ENCODE assay signal across 29 cellular contexts in the genomic region with DNA sequence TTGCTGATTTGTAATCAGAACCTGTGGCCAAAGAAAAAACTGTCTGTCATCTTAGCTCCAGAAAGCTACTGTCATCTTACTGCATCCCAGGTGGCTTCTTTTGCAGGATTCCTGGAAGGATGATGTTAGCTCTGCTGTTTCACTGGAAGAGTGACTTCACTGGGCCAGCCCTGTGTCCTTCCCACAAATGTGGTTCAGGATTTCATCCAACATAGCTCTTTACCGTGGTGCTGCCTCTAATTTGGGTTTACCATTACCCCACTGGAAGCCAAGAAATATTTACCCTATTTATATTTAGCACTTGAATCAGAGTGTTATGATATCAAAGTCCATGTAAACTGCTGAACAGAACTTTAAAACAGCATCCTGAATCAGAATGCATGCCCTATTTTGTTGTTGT.
"Had no signal": no experiment of that assay in that cellular context is flagged by ENCODE, and none has a peak within 500 bp of the region (broad histone marks: within the 10 kb centered on the region; RNA-seq: fewer than 3 reads in every experiment).

No MANE protein-coding gene starts in this region.

- ATAC-seq: activated CD8-positive, alpha-beta memory T cell treated with anti-CD3 and anti-CD28 coated beads, Interleukin-2, amount 10 ng/mL, durations not matched to agents 7 days and 5 days; activated naive CD4-positive, alpha-beta T cell treated with anti-CD3 and anti-CD28 coated beads, Interleukin-2, amount 50 U/mL, for 72 hours; activated naive CD8-positive, alpha-beta T cell treated with anti-CD3 and anti-CD28 coated beads, Interleukin-2, amount 50 U/mL, for 24 hours; Panc1 had no signal

- DNase-seq: activated B cell treated with CpG ODN at 0.5 μM for 24 hours; activated CD4-positive, alpha-beta T cell treated with anti-CD3 and anti-CD28 coated beads for 1 hour; activated CD4-positive, alpha-beta T cell treated with anti-CD3 and anti-CD28 coated beads, Interleukin-2, amount 10 ng/mL, durations not matched to agents 24 days and 14 days; activated CD4-positive, alpha-beta T cell treated with anti-CD3 and anti-CD28 coated beads, Interleukin-2, amount 50 U/mL, for 48 hours; activated CD8-positive, alpha-beta memory T cell treated with anti-CD3 and anti-CD28 coated beads, Interleukin-2, amount 10 ng/mL, durations not matched to agents 7 days and 5 days; activated effector memory CD4-positive, alpha-beta T cell treated with Interleukin-2 at 50 U/mL for 16 hours; activated naive CD4-positive, alpha-beta T cell; activated naive CD8-positive, alpha-beta T cell treated with anti-CD3 and anti-CD28 coated beads, Interleukin-2, amount 50 U/mL, for 24 hours; activated T-cell treated with anti-CD3 and anti-CD28 coated beads, Interleukin-2, amount 50 U/mL, for 24 hours; amniotic stem cell; brain microvascular endothelial cell; KG1; NCI-H1048; NCI-H146; NCI-H187 treated with DMSO at 0.1 percent for 48 hours; NCI-H2081 treated with DMSO at 0.1 percent for 48 hours; NCI-H2171; NCI-H2227 treated with DMSO at 0.1 percent for 48 hours; NCI-H446 treated with DMSO at 0.1 percent for 48 hours; NCI-H524 treated with DMSO at 0.1 percent for 48 hours; NCI-H774; NK-92 treated with Interleukin-12 subunit alpha and Interleukin-12 subunit beta, amount 100 ng/mL, for 24 hours; OCI-M1; SIG-M5; T-helper 2 cell; T1000 had no signal

- H3K9me3 ChIP-seq: ascending aorta had no signal

- H3K27ac ChIP-seq: ascending aorta, brain microvascular endothelial cell had no signal

- H3K27me3 ChIP-seq: ascending aorta, brain microvascular endothelial cell had no signal

- H3K4me3 ChIP-seq: ascending aorta had no signal

- H3K36me3 ChIP-seq: ascending aorta, brain microvascular endothelial cell had no signal
